Comparison of ENCODE assay signal across 29 cellular contexts in genomic region chr10:116094356-116094755, GRCh38.
DNase-seq lines count a peak whose midpoint lies in the region; ATAC-seq lines count a peak whose summit lies in the region.
"Had no signal": no experiment of that assay in that cellular context is flagged by ENCODE, and none has a peak within 500 bp of the region (broad histone marks: within the 10 kb centered on the region; RNA-seq: fewer than 3 reads in every experiment).

No MANE protein-coding gene starts in this region.

- H3K9me3 ChIP-seq in SJCRH30 (replicated peaks) (no peaks in the 10 kb centered on the region), SJSA1 (replicated peaks) (no peaks in the 10 kb centered on the region)
- H3K9me3 ChIP-seq: A549; BE2C; BLaER1; BLaER1 treated with 17β-estradiol and CSF1 and Interleukin-3, amounts not matched to agents 10 nM and 100 nM; Caco-2 had no signal

- DNase-seq in SJCRH30 (peak; percentile 11 to 40), SJSA1 (ENCODE audit: low read depth in 1 of 2, low spot score in 2 of 2) (peak; percentile 82 to 95)
- DNase-seq: 8988T; ACHN; AML-193; BE2C; C1 segment of cervical spinal cord; Caco-2; Calu3; CD4-positive, alpha-beta memory T cell; CD4-positive, alpha-beta T cell; CD4-positive, CD25-positive, alpha-beta regulatory T cell; CD8-positive, alpha-beta memory T cell; CD8-positive, alpha-beta T cell; COR-L47; DMS 273 treated with DMSO at 0.1 percent for 48 hours; DMS153; DMS53; DMS79; DMS79 treated with DMSO at 0.1 percent for 48 hours; DND-41; EL had no signal

- no peak overlapping the region for H3K4me3 ChIP-seq in SJCRH30
- no peak overlapping the region for H3K4me3 ChIP-seq in SJSA1
- H3K4me3 ChIP-seq: A549; BLaER1; BLaER1 treated with 17β-estradiol and CSF1 and Interleukin-3, amounts not matched to agents 10 nM and 100 nM had no signal

- H3K4me1 ChIP-seq in SJCRH30 = peaks cover 14% of the 10 kb centered on the region
- peaks cover 73% of the 10 kb centered on the region for H3K4me1 ChIP-seq in SJSA1 (replicated peaks)
- H3K4me1 ChIP-seq: A549, BE2C, BLaER1, Caco-2 had no signal

- ATAC-seq in HG03135 (IDR thresholded peaks at IDR 0.05; ENCODE audit: unreplicated experiment) (no peak), GM19452 (IDR thresholded peaks at IDR 0.05; ENCODE audit: unreplicated experiment) (no peak)
- ATAC-seq: A549; CD8-positive, alpha-beta T cell had no signal

- H3K27me3 ChIP-seq in SJCRH30 = no peaks in the 10 kb centered on the region
- no peaks in the 10 kb centered on the region for H3K27me3 ChIP-seq in SJSA1 (replicated peaks)
- H3K27me3 ChIP-seq: BE2C; BLaER1; BLaER1 treated with 17β-estradiol and CSF1 and Interleukin-3, amounts not matched to agents 10 nM and 100 nM had no signal

- H3K27ac ChIP-seq in SJCRH30 = no peak overlapping the region
- peak overlapping the region; percentile 85 for H3K27ac ChIP-seq in SJSA1
- H3K27ac ChIP-seq: 22Rv1; A549; BLaER1; BLaER1 treated with 17β-estradiol and CSF1 and Interleukin-3, amounts not matched to agents 10 nM and 100 nM; C4-2B had no signal

- H3K36me3 ChIP-seq in SJCRH30 (no peaks in the 10 kb centered on the region), SJSA1 (peaks cover 4% of the 10 kb centered on the region; the same call in 1 of the 2 replicates)
- H3K36me3 ChIP-seq: BE2C; BLaER1; BLaER1 treated with 17β-estradiol and CSF1 and Interleukin-3, amounts not matched to agents 10 nM and 100 nM had no signal
